Comparison of ENCODE assay signal across 1 cellular context in the genomic region with DNA sequence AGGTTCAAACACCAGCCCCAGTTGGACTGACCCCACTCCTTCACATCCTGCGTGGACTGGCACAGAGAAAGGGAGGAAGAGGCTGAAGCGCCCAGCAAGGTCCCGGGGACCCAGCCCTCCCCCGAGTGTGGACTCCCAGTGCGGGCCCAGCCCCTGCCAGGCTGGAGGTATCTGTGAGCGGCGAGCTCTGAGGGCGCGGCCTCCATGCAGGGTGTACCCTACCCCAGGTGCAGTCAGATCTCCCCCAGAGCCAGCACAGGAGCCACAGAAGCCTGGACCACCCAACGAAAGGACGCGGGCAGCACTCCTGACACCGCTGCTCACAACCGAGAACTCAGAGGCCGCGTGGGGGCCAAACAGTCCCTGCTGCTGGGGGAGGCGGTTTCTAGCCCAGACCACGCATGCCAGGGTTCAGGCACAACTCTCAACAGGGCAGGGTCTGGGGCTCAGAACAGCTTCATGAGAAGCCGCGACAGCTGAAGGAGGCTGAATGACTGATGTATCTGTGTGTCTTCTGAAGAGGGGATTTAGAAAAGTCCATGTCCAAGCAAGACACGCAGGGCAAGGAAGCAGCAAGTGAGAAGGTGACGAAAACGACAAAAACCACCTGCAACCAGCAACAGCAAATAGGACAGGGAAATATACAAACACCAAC.
TF ChIP-seq lines count a peak whose summit lies in the region.

No MANE protein-coding gene starts in this region.

TF ChIP-seq in WTC11, 78 proteins besides CTCF, POLR2A, EP300 and RAD21:
- no peak for TF ChIP-seq STAT6 (CRISPR knock-in tag; conservative IDR thresholded peaks at IDR 0.05; ENCODE audit: low read depth)
